In genomic region chr2:45904931-45905642, GRCh38 we compare ENCODE assay signal across 14 cellular contexts.
A peak's percentile ranks its signal among the peaks of the same experiment; 100 is the strongest.
DNase-seq lines count a peak whose midpoint lies in the region; ATAC-seq and TF ChIP-seq lines count a peak whose summit lies in the region.
"Had no signal": no experiment of that assay in that cellular context is flagged by ENCODE, and none has a peak within 500 bp of the region (broad histone marks: within the 10 kb centered on the region; RNA-seq: fewer than 3 reads in every experiment).

No MANE protein-coding gene starts in this region.

- H3K4me3 ChIP-seq in suprapubic skin, result no peak overlapping the region
- H3K4me3 ChIP-seq: prostate gland, vagina had no signal

- H3K36me3 Mint-ChIP-seq in activated T-cell treated with anti-CD3 and anti-CD28 coated beads, Interleukin-2, amount 50 U/mL, for 72 hours (ENCODE audit: insufficient read depth in 2 of 2), result no peaks in the 10 kb centered on the region
- peaks cover 3% of the 10 kb centered on the region for H3K36me3 Mint-ChIP-seq in activated T-cell treated with anti-CD3 and anti-CD28 coated beads, Interleukin-2, amount 50 U/mL, for 4 hours (ENCODE audit: insufficient read depth)

- no peaks in the 10 kb centered on the region for H3K9me3 Mint-ChIP-seq in activated T-cell treated with anti-CD3 and anti-CD28 coated beads, Interleukin-2, amount 50 U/mL, for 72 hours
- H3K9me3 Mint-ChIP-seq in activated T-cell treated with anti-CD3 and anti-CD28 coated beads, Interleukin-2, amount 50 U/mL, for 4 hours, result no peaks in the 10 kb centered on the region
- H3K9me3 Mint-ChIP-seq: central memory CD8-positive, alpha-beta T cell had no signal

- peak overlapping the region; percentile 43 for H3K27ac Mint-ChIP-seq in activated T-cell treated with anti-CD3 and anti-CD28 coated beads, Interleukin-2, amount 50 U/mL, for 72 hours

- TF ChIP-seq EP300 in suprapubic skin (IDR thresholded peaks at IDR 0.05), result no peak

- 86% methylated on average over 8 of the region's 9 CpGs for WGBS in suprapubic skin

- H3K27me3 Mint-ChIP-seq in activated T-cell treated with anti-CD3 and anti-CD28 coated beads, Interleukin-2, amount 50 U/mL, for 72 hours (ENCODE audit: low read depth), result no peaks in the 10 kb centered on the region
- H3K27me3 Mint-ChIP-seq in activated T-cell treated with anti-CD3 and anti-CD28 coated beads, Interleukin-2, amount 50 U/mL, for 4 hours (ENCODE audit: low read depth), result no peaks in the 10 kb centered on the region
- H3K27me3 Mint-ChIP-seq: central memory CD8-positive, alpha-beta T cell had no signal

- TF ChIP-seq POLR2A in suprapubic skin (IDR thresholded peaks at IDR 0.05), result no peak

- peaks cover 7% of the 10 kb centered on the region for H3K4me1 Mint-ChIP-seq in activated T-cell treated with anti-CD3 and anti-CD28 coated beads, Interleukin-2, amount 50 U/mL, for 72 hours (ENCODE audit: low read depth)
- peaks cover 1% of the 10 kb centered on the region for H3K4me1 Mint-ChIP-seq in activated T-cell treated with anti-CD3 and anti-CD28 coated beads, Interleukin-2, amount 50 U/mL, for 4 hours (ENCODE audit: low read depth)

- no peaks in the 10 kb centered on the region for H3K9me3 ChIP-seq in suprapubic skin
- H3K9me3 ChIP-seq: prostate gland, vagina had no signal

- H3K4me1 ChIP-seq in suprapubic skin, result peaks cover 24% of the 10 kb centered on the region
- H3K4me1 ChIP-seq: prostate gland had no signal

- no peak overlapping the region for H3K4me3 Mint-ChIP-seq in activated T-cell treated with anti-CD3 and anti-CD28 coated beads, Interleukin-2, amount 50 U/mL, for 72 hours
- no peak overlapping the region for H3K4me3 Mint-ChIP-seq in activated T-cell treated with anti-CD3 and anti-CD28 coated beads, Interleukin-2, amount 50 U/mL, for 4 hours
- H3K4me3 Mint-ChIP-seq: central memory CD8-positive, alpha-beta T cell had no signal

- TF ChIP-seq CTCF in suprapubic skin (IDR thresholded peaks at IDR 0.05), result no peak

- H3K27me3 ChIP-seq in layer of hippocampus (ENCODE audit: control insufficient read depth, insufficient read depth, low read length) (no peaks in the 10 kb centered on the region), suprapubic skin (no peaks in the 10 kb centered on the region)
- H3K27me3 ChIP-seq: vagina had no signal

- no peaks in the 10 kb centered on the region for H3K36me3 ChIP-seq in suprapubic skin
- H3K36me3 ChIP-seq: prostate gland, vagina had no signal

- H3K27ac ChIP-seq in layer of hippocampus (ENCODE audit: low read depth, low read length), result peak overlapping the region; percentile 22
- H3K27ac ChIP-seq in suprapubic skin, result peak overlapping the region; percentile 1
- H3K27ac ChIP-seq: epithelial cell of prostate, prostate gland, vagina had no signal

- DNase-seq in activated T-cell treated with anti-CD3 and anti-CD28 coated beads, Interleukin-2, amount 50 U/mL, for 72 hours, result no peak
- DNase-seq in activated T-cell treated with anti-CD3 and anti-CD28 coated beads, Interleukin-2, amount 50 U/mL, for 4 hours, result no peak
- peak; percentile 48 for DNase-seq in NCI-H774 (lab: John Stamatoyannopoulos, UW)
- DNase-seq in suprapubic skin (ENCODE audit: low spot score in 2 of 2), result no peak
- DNase-seq in NCI-H2081 (lab: John Stamatoyannopoulos, UW), result no peak
- DNase-seq in T-helper 2 cell, result no peak
- DNase-seq: activated naive CD4-positive, alpha-beta T cell treated with anti-CD3 and anti-CD28 coated beads, Interleukin-2, amount 50 U/mL, for 16 hours; T-helper 9 cell had no signal

- ATAC-seq in activated T-cell treated with anti-CD3 and anti-CD28 coated beads, Interleukin-2, amount 50 U/mL, for 72 hours (replicated peaks in 1 of 2), result no peak
- ATAC-seq in activated T-cell treated with anti-CD3 and anti-CD28 coated beads, Interleukin-2, amount 50 U/mL, for 4 hours, result no peak
- ATAC-seq in GM19397 (IDR thresholded peaks at IDR 0.05; ENCODE audit: unreplicated experiment), result no peak
